In genomic region chr19:3557461-3558248, GRCh38 we compare ENCODE assay signal across 8 cellular contexts. TPM values are rescaled to one million over a fixed set of nuclear protein-coding genes. Genes with fewer than 3 reads are reported as not detected.
DNase-seq lines count a peak whose midpoint lies in the region; ATAC-seq and TF ChIP-seq lines count a peak whose summit lies in the region.

Gene MFSD12 (minus strand): TSS chr19:3557586. CDS start chr19:3557403, 183 bp downstream.

- no peaks in the 10 kb centered on the region for H3K9me3 ChIP-seq in liver (ENCODE audit: control insufficient read depth in 4 of 4, low read length in 3 of 4)

- TF ChIP-seq CTCF in C4-2B (conservative IDR thresholded peaks at IDR 0.05) (no peak), liver (IDR thresholded peaks at IDR 0.05; ENCODE audit: low read depth, low read length, missing input control) (no peak)

- peaks cover 9 to 42% (median 25%) of the 10 kb centered on the region in 4 donors for H3K4me1 ChIP-seq in liver (ENCODE audit: control insufficient read depth in 4 of 4, insufficient read depth in 4 of 4, low read length in 3 of 4)

- H3K9ac ChIP-seq in liver (ENCODE audit: low read depth in 1 of 2, low read length in 2 of 2), result peak within 1 kb of the TSS; percentile 45 to 76

- peak within 1 kb of the TSS; percentile 95 for H3K4me3 Mint-ChIP-seq in dendritic cell treated with granulocyte-macrophage colony-stimulating factor and Interleukin-4, amounts not matched to agents 40 ng/mL and 50 ng/mL, for 4 days

- no peaks in the 10 kb centered on the region for H3K9me3 Mint-ChIP-seq in dendritic cell treated with granulocyte-macrophage colony-stimulating factor and Interleukin-4, amounts not matched to agents 40 ng/mL and 50 ng/mL, for 4 days

- H3K27me3 Mint-ChIP-seq in dendritic cell treated with granulocyte-macrophage colony-stimulating factor and Interleukin-4, amounts not matched to agents 40 ng/mL and 50 ng/mL, for 4 days, result no peaks in the 10 kb centered on the region

- H3K4me3 ChIP-seq in liver (ENCODE audit: low read depth in 1 of 3, low read length in 3 of 3), result peak within 1 kb of the TSS; percentile 80 to 96 (median 88)

- H3K27ac ChIP-seq in C4-2B, result peak within 1 kb of the TSS; percentile 92
- peak within 1 kb of the TSS; percentile 69 to 75 for H3K27ac ChIP-seq in liver (ENCODE audit: low read depth in 1 of 2, low read length in 2 of 2)

- peaks cover 41% of the 10 kb centered on the region for H3K36me3 Mint-ChIP-seq in dendritic cell treated with granulocyte-macrophage colony-stimulating factor and Interleukin-4, amounts not matched to agents 40 ng/mL and 50 ng/mL, for 4 days (ENCODE audit: low read depth)

- H3K36me3 ChIP-seq in liver (ENCODE audit: control insufficient read depth in 4 of 4, insufficient read depth in 3 of 4, low read depth in 1 of 4, low read length in 3 of 4), result no peaks in the 10 kb centered on the region

- peak in 1 of 2 donors; percentile 8 for TF ChIP-seq RAD21 in liver (IDR thresholded peaks at IDR 0.05)

- WGBS in liver, result 2% methylated on average over 81 of the region's 81 CpGs

- H3K27ac Mint-ChIP-seq in dendritic cell treated with granulocyte-macrophage colony-stimulating factor and Interleukin-4, amounts not matched to agents 40 ng/mL and 50 ng/mL, for 4 days, result peak within 1 kb of the TSS; percentile 89

- ATAC-seq in GM19351 (IDR thresholded peaks at IDR 0.05; ENCODE audit: unreplicated experiment), result peak; percentile 79
- ATAC-seq in HG03520 (IDR thresholded peaks at IDR 0.05; ENCODE audit: unreplicated experiment), result peak; percentile 73

- H3K4me1 Mint-ChIP-seq in dendritic cell treated with granulocyte-macrophage colony-stimulating factor and Interleukin-4, amounts not matched to agents 40 ng/mL and 50 ng/mL, for 4 days (ENCODE audit: low read depth), result peaks cover 54% of the 10 kb centered on the region

- peak; percentile 70 for DNase-seq in NCI-H526 treated with DMSO at 0.1 percent for 48 hours (lab: John Stamatoyannopoulos, UW)
- peak; percentile 94 for DNase-seq in activated CD4-positive, alpha-beta T cell treated with anti-CD3 and anti-CD28 coated beads, Interleukin-2, amount 50 U/mL, for 1 hour
- peak; percentile 97 for DNase-seq in stimulated activated CD4-positive, alpha-beta T cell treated with anti-CD3 and anti-CD28 coated beads, Interleukin-4, amount 100 ng/mL, for 1 hour

- H3K27me3 ChIP-seq in liver (ENCODE audit: control insufficient read depth in 4 of 4, insufficient read depth in 4 of 4, low read length in 3 of 4), result no peaks in the 10 kb centered on the region

- intact Hi-C loops in dendritic cell treated with granulocyte-macrophage colony-stimulating factor and Interleukin-4, amounts not matched to agents 40 ng/mL and 50 ng/mL, for 4 days (cut with micrococcal nuclease), result loop anchor here (2.0 kb wide), 1 partner anchor 15 kb away; the partner anchor contains the start of gene HMG20B

TF ChIP-seq in liver, 16 proteins besides CTCF, POLR2A, EP300 and RAD21:
- TF ChIP-seq SP1 (IDR thresholded peaks at IDR 0.05) (peak; percentile 70), GABPA (IDR thresholded peaks at IDR 0.05 in 1 of 2, conservative IDR thresholded peaks at IDR 0.05 in 1 of 2) (peak in 1 of 2 donors; percentile 42), REST (IDR thresholded peaks at IDR 0.05) (peak; percentile 19), FOXA1 (IDR thresholded peaks at IDR 0.05) (no peak)
TF ChIP-seq in liver: peak in this region for 3.

RNA-seq across cellular contexts. Expression of gene MFSD12, which starts in this region (rescaled TPM):
- total RNA-seq in liver, result 10 to 100 TPM; 21.7 to 43.6 TPM
- 10 to 100 TPM in 1 of 2 donors, 1 to 10 TPM in 1; 9.4 to 27.5 TPM for polyA plus RNA-seq in liver

Comparison
In these comparisons a context has a peak if more than half of its experiments do, and no peak if none do; other contexts are left out.
1. Peak in every context shown above with its lines: DNase-seq, ATAC-seq, H3K4me3 ChIP-seq and H3K27ac ChIP-seq.